In genomic region chr11:121024989-121025388, GRCh38 we compare ENCODE assay signal across 8 cellular contexts. TPM values are rescaled to one million over a fixed set of nuclear protein-coding genes. Genes with fewer than 3 reads are reported as not detected.
DNase-seq lines count a peak whose midpoint lies in the region; ATAC-seq and TF ChIP-seq lines count a peak whose summit lies in the region.

No MANE protein-coding gene starts in this region.

- H3K9me3 ChIP-seq in A673 (ENCODE audit: low read depth, low read length, poor library complexity, severe bottlenecking): no peaks in the 10 kb centered on the region
- H3K9me3 ChIP-seq in iPS-15b (ENCODE audit: control insufficient read depth, insufficient read depth, low read length): no peaks in the 10 kb centered on the region

- H3K9me3 Mint-ChIP-seq in GM23338: no peaks in the 10 kb centered on the region
- no peaks in the 10 kb centered on the region for H3K9me3 Mint-ChIP-seq in activated naive CD8-positive, alpha-beta T cell (ENCODE audit: low read depth)

- ATAC-seq in GM23338 (peak; percentile 5; the same call in 2 of the 3 replicates), GM21360 (IDR thresholded peaks at IDR 0.05; ENCODE audit: unreplicated experiment) (no peak), HG02759 (IDR thresholded peaks at IDR 0.05; ENCODE audit: unreplicated experiment) (no peak)

- H3K27me3 ChIP-seq in A673 (replicated peaks; ENCODE audit: insufficient read depth, low read depth, low read length, poor library complexity): peaks cover 3% of the 10 kb centered on the region
- no peaks in the 10 kb centered on the region for H3K27me3 ChIP-seq in GM23338 (ENCODE audit: insufficient read depth)
- no peaks in the 10 kb centered on the region for H3K27me3 ChIP-seq in iPS-15b (ENCODE audit: control insufficient read depth, insufficient read depth, low read length)

- H3K4me3 ChIP-seq in A673 (ENCODE audit: low read depth, low read length, poor library complexity, severe bottlenecking) (peak overlapping the region; percentile 80), GM23338 (peak overlapping the region; percentile 87), iPS-15b (ENCODE audit: low read depth, low read length) (peak overlapping the region; percentile 82)

- H3K36me3 Mint-ChIP-seq in GM23338 (ENCODE audit: low read depth): no peaks in the 10 kb centered on the region
- no peaks in the 10 kb centered on the region for H3K36me3 Mint-ChIP-seq in activated naive CD8-positive, alpha-beta T cell

- no peaks in the 10 kb centered on the region for H3F3A ChIP-seq in GM23338 (replicated peaks; ENCODE audit: low read depth)

- BruUV-seq in A673 (replicated peaks; lab: Mats Ljungman, UMichigan): no TSS peak

- TF ChIP-seq CTCF in A673 (conservative IDR thresholded peaks at IDR 0.05; ENCODE audit: low read depth, low read length) (no peak), GM23338 (conservative IDR thresholded peaks at IDR 0.05; ENCODE audit: low read depth in 2 of 2) (no peak)

- H3K27me3 Mint-ChIP-seq in GM23338 (ENCODE audit: insufficient read depth, low read depth, poor library complexity): peaks cover 4% of the 10 kb centered on the region
- peaks cover 1% of the 10 kb centered on the region for H3K27me3 Mint-ChIP-seq in activated naive CD8-positive, alpha-beta T cell

- H2AFZ ChIP-seq in GM23338: no peak overlapping the region

- peaks cover 14% of the 10 kb centered on the region for H3K4me1 Mint-ChIP-seq in GM23338
- H3K4me1 Mint-ChIP-seq in activated naive CD8-positive, alpha-beta T cell (ENCODE audit: low read depth): peaks cover 30% of the 10 kb centered on the region

- peaks cover 10% of the 10 kb centered on the region for H4K20me1 ChIP-seq in GM23338 (replicated peaks; ENCODE audit: insufficient read depth)

- peak overlapping the region; percentile 98 for H3K4me2 ChIP-seq in GM23338

- intact Hi-C loops in A673 (cut with micrococcal nuclease; ENCODE audit: unreplicated experiment): no loop called here

- H3K4me3 Mint-ChIP-seq in GM23338: peak overlapping the region; percentile 83
- peak overlapping the region; percentile 85 for H3K4me3 Mint-ChIP-seq in activated naive CD8-positive, alpha-beta T cell

- peak overlapping the region; percentile 76 for H3K9ac ChIP-seq in iPS-15b (ENCODE audit: low read depth, low read length)

- no peaks in the 10 kb centered on the region for H3K36me3 ChIP-seq in A673 (ENCODE audit: insufficient read depth, low read length, poor library complexity, severe bottlenecking)
- no peaks in the 10 kb centered on the region for H3K36me3 ChIP-seq in GM23338 (ENCODE audit: insufficient read depth)
- peaks cover 2% of the 10 kb centered on the region for H3K36me3 ChIP-seq in iPS-15b (ENCODE audit: control insufficient read depth, insufficient read depth, low read length)

- H3K27ac ChIP-seq in A673 (ENCODE audit: low read depth, low read length, poor library complexity, severe bottlenecking) (no peak overlapping the region), GM23338 (ENCODE audit: low read depth) (no peak overlapping the region)

- H3K9me2 ChIP-seq in GM23338 (ENCODE audit: insufficient read depth): no peaks in the 10 kb centered on the region

- POLR2A ChIA-PET in A673 (lab: Charles Lee; ENCODE audit: low non-redundant PET): no interaction called here

- no peak overlapping the region for H3K27ac Mint-ChIP-seq in GM23338
- peak overlapping the region; percentile 88 for H3K27ac Mint-ChIP-seq in activated naive CD8-positive, alpha-beta T cell

- H3K4me1 ChIP-seq in A673 (ENCODE audit: insufficient read depth, low read length, poor library complexity, severe bottlenecking): peaks cover 14% of the 10 kb centered on the region
- peaks cover 5% of the 10 kb centered on the region for H3K4me1 ChIP-seq in GM23338 (ENCODE audit: insufficient read depth)
- H3K4me1 ChIP-seq in iPS-15b (ENCODE audit: control insufficient read depth, insufficient read depth, low read length): peaks cover 11% of the 10 kb centered on the region

- DNase-seq in A673 (ENCODE audit: low spot score) (no peak), GM23338 (ENCODE audit: low spot score) (peak; percentile 29), stromal cell of bone marrow (ENCODE audit: low read depth) (peak; percentile 21), NCI-H2196 treated with DMSO at 0.1 percent for 48 hours (lab: John Stamatoyannopoulos, UW; ENCODE audit: unreplicated experiment) (no peak)

- peaks cover 50% of the 10 kb centered on the region for H3K79me2 ChIP-seq in GM23338 (replicated peaks; ENCODE audit: insufficient read depth)

- CTCF ChIA-PET in A673 (lab: Charles Lee): interaction anchor here (0.6 kb wide), 1 partner anchor 80 kb away, joined by 3 read pairs; no protein-coding TSS in a partner anchor

TF ChIP-seq in GM23338, 12 proteins besides CTCF, POLR2A, EP300 and RAD21 (continues in another document):
- TF ChIP-seq CREB1 (CRISPR knock-in tag; IDR thresholded peaks at IDR 0.05; ENCODE audit: low read depth): no peak
- TF ChIP-seq EZH2phosphoT487 (IDR thresholded peaks at IDR 0.05; ENCODE audit: unreplicated experiment): no peak
- no peak for TF ChIP-seq ZNF331 (CRISPR knock-in tag; IDR thresholded peaks at IDR 0.05; ENCODE audit: low read depth)
- no peak for TF ChIP-seq ZNF462 (CRISPR knock-in tag; IDR thresholded peaks at IDR 0.05)
- no peak for TF ChIP-seq ZNF114 (CRISPR knock-in tag; IDR thresholded peaks at IDR 0.05)
- TF ChIP-seq EZH2 (IDR thresholded peaks at IDR 0.05; ENCODE audit: low read depth, unreplicated experiment): no peak
- no peak for TF ChIP-seq ETS1 (IDR thresholded peaks at IDR 0.05)
- TF ChIP-seq POLR2AphosphoS5 (IDR thresholded peaks at IDR 0.05; ENCODE audit: low read depth): no peak
- no peak for TF ChIP-seq STAT1 (IDR thresholded peaks at IDR 0.05; ENCODE audit: unreplicated experiment)

RNA-seq across cellular contexts. Expression of gene TBCEL, which starts 1.1 kb away (rescaled TPM):
- total RNA-seq in A673 (2021): 18.6 and 22.4 TPM in 2 replicates
- total RNA-seq in GM23338 (2014; rRNA removed; shearing (Covaris generic)): 15.6 and 16.2 TPM in 2 replicates
- polyA plus RNA-seq in GM23338 (2016; fragmentation: Nextera tagmentation; extraction: Ambion mirVana): 4.3 and 5.4 TPM in 2 replicates

Comparison
In these comparisons a context has a peak if more than half of its experiments do, and no peak if none do; other contexts are left out.
1. DNase-seq: peak in GM23338 (single experiment) and stromal cell of bone marrow (single experiment); none in A673 (single experiment) and NCI-H2196 treated with DMSO at 0.1 percent for 48 hours (single experiment).
2. Peak in every context shown above with its lines, with median percentiles within 50 percentile points of each other: H3K4me3 ChIP-seq.